8 cellular contexts compared by ENCODE assay signal in genomic region chr16:85615852-85616607, GRCh38. TPM values are rescaled to one million over a fixed set of nuclear protein-coding genes. Genes with fewer than 3 reads are reported as not detected.
DNase-seq lines count a peak whose midpoint lies in the region; ATAC-seq and TF ChIP-seq lines count a peak whose summit lies in the region.

No MANE protein-coding gene starts in this region.

- H3K9me3 ChIP-seq in right cardiac atrium (ENCODE audit: control insufficient read depth, low read length) (no peaks in the 10 kb centered on the region), aorta (ENCODE audit: control insufficient read depth, low read length) (no peaks in the 10 kb centered on the region)

- H3K27me3 ChIP-seq in right cardiac atrium (ENCODE audit: control insufficient read depth, insufficient read depth) (no peaks in the 10 kb centered on the region), aorta (ENCODE audit: control insufficient read depth in 1 of 2, insufficient read depth in 2 of 2, low read length in 1 of 2) (no peaks in the 10 kb centered on the region)

- peak; percentile 90 for DNase-seq in CD14-positive monocyte (ENCODE audit: low spot score)
- DNase-seq in KBM-7: peak; percentile 97
- DNase-seq in T-helper 2 cell: peak; percentile 33 to 80 (median 71)
- DNase-seq in amygdala (lab: John Stamatoyannopoulos, UW): peak in 42 of 56 donors; percentile 8 to 77 (median 52)
- peak; percentile 82 to 94 (median 91) for DNase-seq in right cardiac atrium
- DNase-seq in retinal pigment epithelial cell (ENCODE audit: low read depth): no peak
- DNase-seq in aorta: peak; percentile 92

- intact Hi-C loops in CD14-positive monocyte (cut with micrococcal nuclease): loop anchor here (5.0 to 10.0 kb wide), 4 partner anchors 59 to 311 kb away; partner anchors contain the start of gene GINS2 (in 1 of the 2)
- intact Hi-C loops in right cardiac atrium (cut with DNase I): loop anchor here in 3 of 4 donors (10.0 kb wide), 4 partner anchors 191 to 311 kb away; no protein-coding TSS in a partner anchor
- intact Hi-C loops in aorta (cut with DNase I): no loop called here

- peaks cover 0 to 3% (median 0%) of the 10 kb centered on the region in 7 donors for H3K9me3 Mint-ChIP-seq in CD14-positive monocyte

- in situ Hi-C loops in KBM-7 (cut with MboI; ENCODE audit: low pct_unique_long_range_greater_than_20kb, low sequenced_read_pairs): no loop called here

- H3K4me3 ChIP-seq in right cardiac atrium (ENCODE audit: low read length) (no peak overlapping the region), retinal pigment epithelial cell (ENCODE audit: low read length) (no peak overlapping the region), aorta (ENCODE audit: low read length in 2 of 2) (no peak overlapping the region)

- TF ChIP-seq CTCF in CD14-positive monocyte (IDR thresholded peaks at IDR 0.05) (peak; percentile 98), retinal pigment epithelial cell (conservative IDR thresholded peaks at IDR 0.05; ENCODE audit: low read depth, low read length) (peak; percentile 98)

- H3K36me3 ChIP-seq in aorta (ENCODE audit: control insufficient read depth in 1 of 2, insufficient read depth in 2 of 2, low read length in 1 of 2): no peaks in the 10 kb centered on the region

- H3K27ac Mint-ChIP-seq in CD14-positive monocyte: peak overlapping the region; percentile 93 to 98 (median 97)

- H3K4me1 Mint-ChIP-seq in CD14-positive monocyte: peaks cover 41% of the 10 kb centered on the region

- peak overlapping the region; percentile 94 to 98 for H3K4me3 Mint-ChIP-seq in CD14-positive monocyte

- H3K27me3 Mint-ChIP-seq in CD14-positive monocyte (ENCODE audit: low read depth in 3 of 3): peaks cover 0 to 9% (median 0%) of the 10 kb centered on the region in 3 donors

- peak; percentile 34 for ATAC-seq in GM19452 (IDR thresholded peaks at IDR 0.05; ENCODE audit: unreplicated experiment)
- ATAC-seq in right cardiac atrium: peak; percentile 1 to 3
- peak; percentile 39 for ATAC-seq in aorta (ENCODE audit: low FRiP score)

- H3K27ac ChIP-seq in right cardiac atrium (ENCODE audit: low read length) (peak overlapping the region; percentile 74), aorta (ENCODE audit: low read depth in 1 of 2, low read length in 2 of 2) (no peak overlapping the region)

- H3K36me3 Mint-ChIP-seq in CD14-positive monocyte: peaks cover 10 to 13% of the 10 kb centered on the region in 2 donors

- whole genome bisulfite sequencing in right cardiac atrium: 38% methylated on average over 21 of the region's 21 CpGs
- 37 to 55% methylated on average over 21 of the region's 21 CpGs for WGBS in aorta, 2 donors

- peaks cover 19% of the 10 kb centered on the region for H3K4me1 ChIP-seq in right cardiac atrium (ENCODE audit: control insufficient read depth, insufficient read depth, low read length)
- no peaks in the 10 kb centered on the region for H3K4me1 ChIP-seq in aorta (ENCODE audit: control insufficient read depth in 1 of 2, insufficient read depth in 2 of 2, low read length in 2 of 2)

RNA-seq across cellular contexts. Expression of gene GSE1, which starts 2.9 kb away (rescaled TPM):
- polyA plus RNA-seq in CD14-positive monocyte (under 1 TPM; 0.67 to 0.86 TPM), right cardiac atrium (40.3 TPM), aorta (10 to 100 TPM in 1 of 2 donors, 1 to 10 TPM in 1; 3.9 to 11.7 TPM)
- total RNA-seq in right cardiac atrium (10 to 100 TPM; 70.8 to 99.8 (median 92.5) TPM), aorta (100 to 1,000 TPM in 1 of 2 donors, 10 to 100 TPM in 1; 59.7 to 111 TPM)

Comparison
In these comparisons a context has a peak if more than half of its experiments do, and no peak if none do; other contexts are left out.
1. intact Hi-C loops: an anchor here in CD14-positive monocyte (5.0 to 10.0 kb wide) and right cardiac atrium (10.0 kb wide); none called in aorta.